31 cellular contexts compared by ENCODE assay signal in the genomic region with DNA sequence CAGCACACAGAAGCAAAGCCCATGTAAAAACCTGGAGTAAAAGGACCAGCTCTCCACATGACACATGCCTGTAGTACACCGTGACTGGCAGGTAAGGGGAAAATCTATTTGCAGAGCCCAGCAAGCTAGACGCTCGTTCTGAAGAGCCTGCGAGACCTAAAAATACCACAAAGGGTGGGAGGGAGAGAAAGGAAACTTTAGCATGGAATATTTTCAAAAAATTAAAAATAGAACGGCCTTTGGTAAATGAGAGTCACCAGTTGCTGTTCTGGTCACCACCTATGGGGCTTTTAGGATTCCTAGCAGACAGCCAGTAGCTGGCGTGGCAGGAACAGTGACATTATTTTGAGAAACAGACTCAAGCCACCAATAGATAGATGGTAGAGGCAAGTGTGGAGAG.
"Had no signal": no experiment of that assay in that cellular context is flagged by ENCODE, and none has a peak within 500 bp of the region (broad histone marks: within the 10 kb centered on the region; RNA-seq: fewer than 3 reads in every experiment).

No MANE protein-coding gene starts in this region.

- DNase-seq: activated CD4-positive, alpha-beta T cell treated with anti-CD3 and anti-CD28 coated beads for 48 hours; activated CD4-positive, alpha-beta T cell treated with anti-CD3 and anti-CD28 coated beads, Interleukin-2, amount 50 U/mL, for 48 hours; activated CD8-positive, alpha-beta memory T cell treated with anti-CD3 and anti-CD28 coated beads, Interleukin-2, amount 50 U/mL, for 48 hours; activated gamma-delta T cell; activated naive CD4-positive, alpha-beta T cell treated with anti-CD3 and anti-CD28 coated beads, Interleukin-2, amount 10 ng/mL, durations not matched to agents 7 days and 5 days; activated naive CD8-positive, alpha-beta T cell treated with anti-CD3 and anti-CD28 coated beads, Interleukin-2, amount 10 ng/mL, durations not matched to agents 7 days and 5 days; activated T-cell treated with anti-CD3 and anti-CD28 coated beads, Interleukin-2, amount 50 U/mL, for 24 hours; cerebellar nuclear complex; dorsolateral prefrontal cortex; effector memory CD4-positive, alpha-beta T cell; erythroblast; left lung; naive thymus-derived CD4-positive, alpha-beta T cell; nucleus accumbens; pancreas; SK-N-SH; spleen; stimulated activated naive CD4-positive, alpha-beta T cell; SW 1271; T-helper 9 cell; trophoblast cell; uterus; WERI-Rb-1 had no signal

- H3K27me3 Mint-ChIP-seq: activated naive CD4-positive, alpha-beta T cell treated with anti-CD3 and anti-CD28 coated beads, Interleukin-2, amount 10 ng/mL, durations not matched to agents 7 days and 5 days had no signal

- H3K9me3 Mint-ChIP-seq: activated naive CD4-positive, alpha-beta T cell treated with anti-CD3 and anti-CD28 coated beads, Interleukin-2, amount 10 ng/mL, durations not matched to agents 7 days and 5 days; activated T-cell treated with anti-CD3 and anti-CD28 coated beads, Interleukin-2, amount 50 U/mL, for 24 hours; T-helper 1 cell treated with Interleukin-12 subunit alpha and Interleukin-12 subunit beta and Interleukin-4 antibody, amounts not matched to agents 30 μg/mL and 1 μg/mL, for 36 hours had no signal

- H3K27me3 ChIP-seq: left lung, pancreas, spleen, suprapubic skin, uterus had no signal

- H3K36me3 ChIP-seq: left lung, pancreas, prostate gland, spleen, suprapubic skin, uterus, WERI-Rb-1 had no signal

- H3K4me1 ChIP-seq: left lung, pancreas, prostate gland, spleen, suprapubic skin, uterus had no signal

- H3K4me3 Mint-ChIP-seq: activated naive CD4-positive, alpha-beta T cell treated with anti-CD3 and anti-CD28 coated beads, Interleukin-2, amount 10 ng/mL, durations not matched to agents 7 days and 5 days; activated naive CD8-positive, alpha-beta T cell treated with anti-CD3 and anti-CD28 coated beads, Interleukin-2, amount 10 ng/mL, durations not matched to agents 7 days and 5 days; activated T-cell treated with anti-CD3 and anti-CD28 coated beads, Interleukin-2, amount 50 U/mL, for 24 hours; naive thymus-derived CD4-positive, alpha-beta T cell; neural crest cell; T-helper 1 cell treated with Interleukin-12 subunit alpha and Interleukin-12 subunit beta and Interleukin-4 antibody, amounts not matched to agents 30 μg/mL and 1 μg/mL, for 36 hours had no signal

- H3K27ac ChIP-seq: dorsolateral prefrontal cortex, left lung, pancreas, prostate gland, spleen, suprapubic skin, uterus, WERI-Rb-1 had no signal

- FAIRE-seq: islet of Langerhans, pancreas, TTC549 had no signal

- H3K4me1 Mint-ChIP-seq: activated naive CD4-positive, alpha-beta T cell treated with anti-CD3 and anti-CD28 coated beads, Interleukin-2, amount 10 ng/mL, durations not matched to agents 7 days and 5 days; activated naive CD8-positive, alpha-beta T cell treated with anti-CD3 and anti-CD28 coated beads, Interleukin-2, amount 10 ng/mL, durations not matched to agents 7 days and 5 days; neural crest cell had no signal

- H3K9me3 ChIP-seq: left lung, pancreas, prostate gland, SK-N-SH, spleen, suprapubic skin, uterus had no signal

- H3K36me3 Mint-ChIP-seq: activated naive CD4-positive, alpha-beta T cell treated with anti-CD3 and anti-CD28 coated beads, Interleukin-2, amount 10 ng/mL, durations not matched to agents 7 days and 5 days; activated naive CD8-positive, alpha-beta T cell treated with anti-CD3 and anti-CD28 coated beads, Interleukin-2, amount 10 ng/mL, durations not matched to agents 7 days and 5 days had no signal

- H3K27ac Mint-ChIP-seq: activated naive CD8-positive, alpha-beta T cell treated with anti-CD3 and anti-CD28 coated beads, Interleukin-2, amount 10 ng/mL, durations not matched to agents 7 days and 5 days; activated T-cell treated with anti-CD3 and anti-CD28 coated beads, Interleukin-2, amount 50 U/mL, for 24 hours; naive thymus-derived CD4-positive, alpha-beta T cell; T-helper 1 cell treated with Interleukin-12 subunit alpha and Interleukin-12 subunit beta and Interleukin-4 antibody, amounts not matched to agents 30 μg/mL and 1 μg/mL, for 36 hours had no signal

- ATAC-seq: activated CD4-positive, CD25-positive, alpha-beta regulatory T cell treated with anti-CD3 and anti-CD28 coated beads, Interleukin-2, amount 50 U/mL, for 24 hours; left lung; naive thymus-derived CD4-positive, alpha-beta T cell; pancreas had no signal

- H3K4me3 ChIP-seq: coronary artery, dorsolateral prefrontal cortex, left lung, pancreas, prostate gland, spleen, suprapubic skin, uterus had no signal
